In genomic region chrX:124194209-124194608, GRCh38 we compare ENCODE assay signal across 17 cellular contexts.
DNase-seq lines count a peak whose midpoint lies in the region; ATAC-seq and TF ChIP-seq lines count a peak whose summit lies in the region.
"Had no signal": no experiment of that assay in that cellular context is flagged by ENCODE, and none has a peak within 500 bp of the region (broad histone marks: within the 10 kb centered on the region; RNA-seq: fewer than 3 reads in every experiment).

No MANE protein-coding gene starts in this region.

- no peaks in the 10 kb centered on the region for H3K36me3 ChIP-seq in mesenchymal stem cell (ENCODE audit: control insufficient read depth in 1 of 2, insufficient read depth in 2 of 2, low read depth in 1 of 2, low read length in 2 of 2)
- H3K36me3 ChIP-seq in sigmoid colon: no peaks in the 10 kb centered on the region
- H3K36me3 ChIP-seq: brain microvascular endothelial cell, uterus had no signal

- H3K9me3 ChIP-seq in mesenchymal stem cell (ENCODE audit: control insufficient read depth, low read length) (no peaks in the 10 kb centered on the region), sigmoid colon (no peaks in the 10 kb centered on the region)
- H3K9me3 ChIP-seq: uterus had no signal

- H3K36me3 Mint-ChIP-seq in brain (no peaks in the 10 kb centered on the region), osteocyte (ENCODE audit: unreplicated experiment) (no peaks in the 10 kb centered on the region)
- H3K36me3 Mint-ChIP-seq: stimulated activated naive B cell treated with anti-CD40 and anti-IgM and Interleukin-4, amounts not matched to agents 10 μg/mL and 1 μg/mL and 100 μg/mL, for 72 hours had no signal

- H3K4me1 ChIP-seq in mesenchymal stem cell (ENCODE audit: control insufficient read depth, insufficient read depth, low read depth, low read length) (no peaks in the 10 kb centered on the region), sigmoid colon (peaks cover 0 to 13% (median 3%) of the 10 kb centered on the region in 4 donors)
- H3K4me1 ChIP-seq: uterus had no signal

- H3K27ac ChIP-seq in mesenchymal stem cell (ENCODE audit: low read length, poor library complexity, severe bottlenecking) (no peak overlapping the region), sigmoid colon (peak overlapping the region; percentile 17 to 74 (median 62))
- H3K27ac ChIP-seq: brain microvascular endothelial cell, hepatocyte, uterus had no signal

- peak in 1 of 4 donors; percentile 18 for TF ChIP-seq EP300 in sigmoid colon (IDR thresholded peaks at IDR 0.05)

- TF ChIP-seq CTCF in brain (conservative IDR thresholded peaks at IDR 0.05): no peak
- TF ChIP-seq CTCF in sigmoid colon (IDR thresholded peaks at IDR 0.05): no peak
- TF ChIP-seq CTCF in osteocyte (IDR thresholded peaks at IDR 0.05): no peak

- H2BK5ac ChIP-seq in mesenchymal stem cell (ENCODE audit: low read depth, low read length, poor library complexity, severe bottlenecking): no peak overlapping the region

- peak overlapping the region in 4 of 5 experiments; percentile 28 to 90 (median 77) for H3K27ac Mint-ChIP-seq in brain
- no peak overlapping the region for H3K27ac Mint-ChIP-seq in osteocyte (ENCODE audit: unreplicated experiment)
- H3K27ac Mint-ChIP-seq: activated B cell treated with CpG ODN at 0.5 μM for 24 hours; stimulated activated naive B cell treated with anti-CD40 and anti-IgM and Interleukin-4, amounts not matched to agents 10 μg/mL and 1 μg/mL and 100 μg/mL, for 72 hours had no signal

- peaks cover 0 to 3% (median 0%) of the 10 kb centered on the region in 5 experiments for H3K9me3 Mint-ChIP-seq in brain
- peaks cover 11% of the 10 kb centered on the region for H3K9me3 Mint-ChIP-seq in osteocyte (ENCODE audit: unreplicated experiment)
- H3K9me3 Mint-ChIP-seq: activated B cell treated with CpG ODN at 0.5 μM for 24 hours; stimulated activated naive B cell treated with anti-CD40 and anti-IgM and Interleukin-4, amounts not matched to agents 10 μg/mL and 1 μg/mL and 100 μg/mL, for 72 hours had no signal

- H3K4me1 Mint-ChIP-seq in brain (peaks cover 24% of the 10 kb centered on the region), osteocyte (ENCODE audit: unreplicated experiment) (no peaks in the 10 kb centered on the region)
- H3K4me1 Mint-ChIP-seq: activated B cell treated with CpG ODN at 0.5 μM for 24 hours; stimulated activated naive B cell treated with anti-CD40 and anti-IgM and Interleukin-4, amounts not matched to agents 10 μg/mL and 1 μg/mL and 100 μg/mL, for 72 hours had no signal

- DNase-seq in ELF-1 (ENCODE audit: low read depth, low spot score): peak; percentile 6
- DNase-seq in mesenchymal stem cell: peak; percentile 52
- DNase-seq in sigmoid colon: peak; percentile 63
- no peak for DNase-seq in osteocyte (ENCODE audit: extremely low spot score, unreplicated experiment)
- DNase-seq in activated effector memory CD4-positive, alpha-beta T cell treated with Interleukin-2 at 50 U/mL for 16 hours: no peak
- DNase-seq: activated B cell treated with CpG ODN at 0.5 μM for 24 hours; AML-193; brain microvascular endothelial cell; NCI-H2107; NCI-H82; stimulated activated naive B cell treated with anti-CD40 and anti-IgM and Interleukin-4, amounts not matched to agents 10 μg/mL and 1 μg/mL and 100 μg/mL, for 72 hours; T-helper 1 cell had no signal

- no peak overlapping the region for H3K4me3 ChIP-seq in mesenchymal stem cell (ENCODE audit: insufficient read depth in 1 of 2, low read depth in 1 of 2, low read length in 2 of 2)
- no peak overlapping the region for H3K4me3 ChIP-seq in sigmoid colon
- H3K4me3 ChIP-seq: hepatocyte, uterus had no signal

- no peak overlapping the region for H3K18ac ChIP-seq in mesenchymal stem cell (ENCODE audit: low read depth in 1 of 2, low read length in 2 of 2)

- no peak overlapping the region for H2BK120ac ChIP-seq in mesenchymal stem cell (ENCODE audit: low read depth, low read length)

- no peak overlapping the region for H3K14ac ChIP-seq in mesenchymal stem cell (ENCODE audit: low read length in 2 of 2)

- H2BK12ac ChIP-seq in mesenchymal stem cell (ENCODE audit: low read length in 2 of 2): no peak overlapping the region

- 48% methylated on average over 4 of the region's 6 CpGs for WGBS in mesenchymal stem cell
- 49 to 50% methylated on average over 6 of the region's 6 CpGs for WGBS in sigmoid colon, 2 donors

- H3K27me3 ChIP-seq in mesenchymal stem cell (ENCODE audit: control insufficient read depth in 1 of 2, insufficient read depth in 1 of 2, low read length in 2 of 2) (no peaks in the 10 kb centered on the region), sigmoid colon (no peaks in the 10 kb centered on the region)
- H3K27me3 ChIP-seq: brain microvascular endothelial cell, hepatocyte, uterus had no signal

- no peak overlapping the region for H4K8ac ChIP-seq in mesenchymal stem cell (ENCODE audit: low read length)

- intact Hi-C loops in sigmoid colon (cut with DNase I): no loop called here

- no peaks in the 10 kb centered on the region for H3K79me1 ChIP-seq in mesenchymal stem cell (replicated peaks; ENCODE audit: low read length, poor library complexity, severe bottlenecking)

- H3K4me3 Mint-ChIP-seq in brain (peak overlapping the region in 1 of 5 experiments; percentile 46), osteocyte (ENCODE audit: unreplicated experiment) (no peak overlapping the region)
- H3K4me3 Mint-ChIP-seq: activated B cell treated with CpG ODN at 0.5 μM for 24 hours; stimulated activated naive B cell treated with anti-CD40 and anti-IgM and Interleukin-4, amounts not matched to agents 10 μg/mL and 1 μg/mL and 100 μg/mL, for 72 hours had no signal

- H2AFZ ChIP-seq in mesenchymal stem cell (ENCODE audit: low read depth, low read length): no peak overlapping the region
- H2AFZ ChIP-seq: hepatocyte had no signal

- no peak for ATAC-seq in GM21360 (IDR thresholded peaks at IDR 0.05; ENCODE audit: unreplicated experiment)
- no peak for ATAC-seq in HG02642 (IDR thresholded peaks at IDR 0.05; ENCODE audit: poor library complexity, unreplicated experiment)
- ATAC-seq: stimulated activated naive B cell treated with anti-CD40 and anti-IgM and Interleukin-4, amounts not matched to agents 10 μg/mL and 1 μg/mL and 100 μg/mL, for 72 hours had no signal

- no peak overlapping the region for H3K4ac ChIP-seq in mesenchymal stem cell (ENCODE audit: low read depth in 1 of 2, low read length in 2 of 2)

- no peak overlapping the region for H3K4me2 ChIP-seq in mesenchymal stem cell (ENCODE audit: low read length, poor library complexity, severe bottlenecking)
- H3K4me2 ChIP-seq: hepatocyte had no signal

- H3K9ac ChIP-seq in mesenchymal stem cell (ENCODE audit: low read length): peak overlapping the region; percentile 64

- no peak overlapping the region for H3K23ac ChIP-seq in mesenchymal stem cell (ENCODE audit: low read length in 2 of 2)

- H3K27me3 Mint-ChIP-seq in brain (peaks cover 7% of the 10 kb centered on the region), osteocyte (ENCODE audit: unreplicated experiment) (no peaks in the 10 kb centered on the region)
- H3K27me3 Mint-ChIP-seq: activated B cell treated with CpG ODN at 0.5 μM for 24 hours; stimulated activated naive B cell treated with anti-CD40 and anti-IgM and Interleukin-4, amounts not matched to agents 10 μg/mL and 1 μg/mL and 100 μg/mL, for 72 hours had no signal

- H4K91ac ChIP-seq in mesenchymal stem cell (ENCODE audit: low read length): no peak overlapping the region

- no peak for TF ChIP-seq POLR2A in sigmoid colon (IDR thresholded peaks at IDR 0.05)

- no peak overlapping the region for H2BK15ac ChIP-seq in mesenchymal stem cell (ENCODE audit: low read depth, poor library complexity, severe bottlenecking)

- H2AK5ac ChIP-seq in mesenchymal stem cell (ENCODE audit: low read length, severe bottlenecking): no peak overlapping the region

Comparison
In these comparisons a context has a peak if more than half of its experiments do, and no peak if none do; other contexts are left out.
1. DNase-seq: peak in ELF-1 (single experiment), mesenchymal stem cell (single experiment) and sigmoid colon (single experiment); none in osteocyte (single experiment) and activated effector memory CD4-positive, alpha-beta T cell treated with Interleukin-2 at 50 U/mL for 16 hours (single experiment).